1 cellular context compared by ENCODE assay signal in the genomic region with DNA sequence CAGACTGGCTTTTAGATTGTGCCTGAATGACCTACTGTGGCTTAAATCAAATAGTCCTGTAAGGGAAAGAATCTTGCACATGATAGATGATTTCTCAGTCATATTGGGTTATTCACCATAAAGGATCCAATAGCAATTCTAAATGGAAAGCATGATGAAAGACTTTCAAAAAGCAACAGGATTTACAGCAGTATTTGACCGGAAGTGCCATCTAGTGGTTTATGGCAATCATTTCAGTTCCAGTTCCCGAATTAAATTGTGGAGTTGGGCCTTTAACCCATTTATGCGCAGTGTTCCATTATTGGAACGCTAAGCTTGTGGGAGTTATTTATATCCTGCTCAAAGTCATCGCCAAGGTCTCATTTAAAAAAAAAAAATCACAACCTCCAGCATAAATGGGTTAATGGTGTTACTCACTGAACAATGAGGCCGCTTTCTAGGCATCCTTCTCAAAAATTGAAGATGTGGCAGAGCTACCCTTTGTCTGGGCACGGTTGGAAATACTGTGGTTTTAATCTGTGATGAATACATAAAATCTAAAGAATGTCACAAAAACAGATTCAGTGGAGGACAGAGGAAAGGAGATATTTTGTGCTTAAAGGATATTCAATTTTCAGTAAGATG.
TF ChIP-seq lines count a peak whose summit lies in the region.

No MANE protein-coding gene starts in this region.

TF ChIP-seq in GM23338, 12 proteins besides CTCF, POLR2A, EP300 and RAD21 (continued from another document):
- TF ChIP-seq, protein P1, sequence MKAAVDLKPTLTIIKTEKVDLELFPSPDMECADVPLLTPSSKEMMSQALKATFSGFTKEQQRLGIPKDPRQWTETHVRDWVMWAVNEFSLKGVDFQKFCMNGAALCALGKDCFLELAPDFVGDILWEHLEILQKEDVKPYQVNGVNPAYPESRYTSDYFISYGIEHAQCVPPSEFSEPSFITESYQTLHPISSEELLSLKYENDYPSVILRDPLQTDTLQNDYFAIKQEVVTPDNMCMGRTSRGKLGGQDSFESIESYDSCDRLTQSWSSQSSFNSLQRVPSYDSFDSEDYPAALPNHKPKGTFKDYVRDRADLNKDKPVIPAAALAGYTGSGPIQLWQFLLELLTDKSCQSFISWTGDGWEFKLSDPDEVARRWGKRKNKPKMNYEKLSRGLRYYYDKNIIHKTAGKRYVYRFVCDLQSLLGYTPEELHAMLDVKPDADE (IDR thresholded peaks at IDR 0.05): no peak
- TF ChIP-seq ZNF331 (CRISPR knock-in tag; IDR thresholded peaks at IDR 0.05; ENCODE audit: low read depth) (no peak), NANOG (IDR thresholded peaks at IDR 0.05; ENCODE audit: borderline replicate concordance) (no peak)
